Comparison of ENCODE assay signal across 1 cellular context in genomic region chr14:22560638-22561365, GRCh38.
TF ChIP-seq lines count a peak whose summit lies in the region.

No MANE protein-coding gene starts in this region.

TF ChIP-seq in HepG2, 621 proteins besides CTCF, POLR2A, EP300 and RAD21 (continued from another document and continues in another):
- no peak for TF ChIP-seq ZNF687 (CRISPR knock-in tag; IDR thresholded peaks at IDR 0.05)
- TF ChIP-seq ZNF441 (CRISPR knock-in tag; IDR thresholded peaks at IDR 0.05; ENCODE audit: borderline replicate concordance) = peak; percentile 77; the same call in 1 of the 2 replicates
- peak; percentile 78; the same call in 1 of the 2 replicates for TF ChIP-seq ZNF792 (CRISPR knock-in tag; IDR thresholded peaks at IDR 0.05)
- peak; percentile 46; the same call in 1 of the 2 replicates for TF ChIP-seq ZNF574 (CRISPR knock-in tag; IDR thresholded peaks at IDR 0.05)
- peak; percentile 86 for TF ChIP-seq RARA (CRISPR knock-in tag; IDR thresholded peaks at IDR 0.05)
- TF ChIP-seq HDAC1 (CRISPR knock-in tag; IDR thresholded peaks at IDR 0.05) = peak; percentile 88
- TF ChIP-seq ETV5 (CRISPR knock-in tag; IDR thresholded peaks at IDR 0.05; ENCODE audit: borderline replicate concordance) = peak; percentile 78; the same call in 1 of the 2 replicates
- no peak for TF ChIP-seq ZIK1 (CRISPR knock-in tag; IDR thresholded peaks at IDR 0.05; ENCODE audit: borderline replicate concordance, low read depth)
- TF ChIP-seq ELK4 (CRISPR knock-in tag; IDR thresholded peaks at IDR 0.05; ENCODE audit: borderline replicate concordance) = no peak
- TF ChIP-seq BCL3 (CRISPR knock-in tag; IDR thresholded peaks at IDR 0.05) = no peak; the same call in 1 of the 2 replicates
- TF ChIP-seq FIP1L1 (IDR thresholded peaks at IDR 0.05; ENCODE audit: borderline replicate concordance, insufficient read depth, low read depth, low read length) = no peak
- TF ChIP-seq ZBTB46 (CRISPR knock-in tag; IDR thresholded peaks at IDR 0.05; ENCODE audit: borderline replicate concordance) = no peak
- TF ChIP-seq ZNF790 (CRISPR knock-in tag; IDR thresholded peaks at IDR 0.05; ENCODE audit: borderline replicate concordance) = no peak
- TF ChIP-seq ZNF670 (CRISPR knock-in tag; IDR thresholded peaks at IDR 0.05; ENCODE audit: borderline replicate concordance) = no peak
- TF ChIP-seq RNF2 (conservative IDR thresholded peaks at IDR 0.05; ENCODE audit: low read depth) = no peak
- TF ChIP-seq SOX13 (IDR thresholded peaks at IDR 0.05) = peak; percentile 72
- TF ChIP-seq SOX13 (CRISPR knock-in tag; conservative IDR thresholded peaks at IDR 0.05 in 1 of 2, IDR thresholded peaks at IDR 0.05 in 1 of 2) = peak in 1 of 2 experiments; percentile 87; a peak in 2 of 4 replicates
- no peak for TF ChIP-seq ATF4 (CRISPR knock-in tag; IDR thresholded peaks at IDR 0.05)
- no peak for TF ChIP-seq HNRNPLL (IDR thresholded peaks at IDR 0.05; ENCODE audit: low read depth, low read length, poor library complexity, severe bottlenecking)
- no peak; the same call in 1 of the 2 replicates for TF ChIP-seq ATF1 (CRISPR knock-in tag; IDR thresholded peaks at IDR 0.05)
- TF ChIP-seq PAWR (CRISPR knock-in tag; IDR thresholded peaks at IDR 0.05; ENCODE audit: borderline replicate concordance) = no peak
- peak; percentile 73; the same call in 1 of the 2 replicates for TF ChIP-seq SNAPC2 (CRISPR knock-in tag; IDR thresholded peaks at IDR 0.05)
- no peak; the same call in 1 of the 2 replicates for TF ChIP-seq ZNF746 (CRISPR knock-in tag; IDR thresholded peaks at IDR 0.05)
- TF ChIP-seq SKI (IDR thresholded peaks at IDR 0.05; ENCODE audit: partially characterized antibody) = no peak
- TF ChIP-seq SP1 (IDR thresholded peaks at IDR 0.05) = no peak
- TF ChIP-seq SP1 (CRISPR knock-in tag; IDR thresholded peaks at IDR 0.05) = no peak
- no peak for TF ChIP-seq DNMT3B (CRISPR knock-in tag; conservative IDR thresholded peaks at IDR 0.05)
- no peak for TF ChIP-seq NR3C1 (CRISPR knock-in tag; IDR thresholded peaks at IDR 0.05)
- TF ChIP-seq MXD4 (CRISPR knock-in tag; IDR thresholded peaks at IDR 0.05) = peak; percentile 89
- TF ChIP-seq CREB1 (IDR thresholded peaks at IDR 0.05) = no peak
- TF ChIP-seq CREB1 (CRISPR knock-in tag; IDR thresholded peaks at IDR 0.05) = no peak; the same call in 1 of the 2 replicates
- TF ChIP-seq ZBTB38 (CRISPR knock-in tag; IDR thresholded peaks at IDR 0.05) = peak; percentile 71
- peak; percentile 73; the same call in 1 of the 2 replicates for TF ChIP-seq IRX3 (CRISPR knock-in tag; IDR thresholded peaks at IDR 0.05; ENCODE audit: borderline replicate concordance, low read depth)
- TF ChIP-seq ZNF350 (CRISPR knock-in tag; IDR thresholded peaks at IDR 0.05; ENCODE audit: borderline replicate concordance, low read depth) = peak; percentile 36; the same call in 1 of the 2 replicates
- TF ChIP-seq SMARCE1 (IDR thresholded peaks at IDR 0.05; ENCODE audit: borderline replicate concordance) = no peak
- no peak for TF ChIP-seq SNRNP70 (IDR thresholded peaks at IDR 0.05; ENCODE audit: low read depth, low read length)
- no peak for TF ChIP-seq ZFP91 (CRISPR knock-in tag; IDR thresholded peaks at IDR 0.05; ENCODE audit: borderline replicate concordance)
- TF ChIP-seq GTF3A (CRISPR knock-in tag; conservative IDR thresholded peaks at IDR 0.05) = 0 out of 2 replicates have a peak, but pooled peaks have one; percentile 13
- TF ChIP-seq RBM39 (IDR thresholded peaks at IDR 0.05; ENCODE audit: low read depth, low read length, poor library complexity, severe bottlenecking) = no peak
- TF ChIP-seq ZNF740 (CRISPR knock-in tag; IDR thresholded peaks at IDR 0.05) = no peak
- no peak for TF ChIP-seq E2F2 (CRISPR knock-in tag; IDR thresholded peaks at IDR 0.05; ENCODE audit: borderline replicate concordance)
- no peak for TF ChIP-seq ZNF30 (CRISPR knock-in tag; IDR thresholded peaks at IDR 0.05)
- TF ChIP-seq FOXA1 (IDR thresholded peaks at IDR 0.05) = no peak
- peak; percentile 87 for TF ChIP-seq FOXA1 (CRISPR knock-in tag; IDR thresholded peaks at IDR 0.05)
- peak; percentile 97 for TF ChIP-seq TCF7 (IDR thresholded peaks at IDR 0.05; ENCODE audit: low read depth)
- peak; percentile 64; the same call in 1 of the 2 replicates for TF ChIP-seq ZNF547 (CRISPR knock-in tag; IDR thresholded peaks at IDR 0.05)
- peak; percentile 78; the same call in 1 of the 2 replicates for TF ChIP-seq SNAPC5 (CRISPR knock-in tag; IDR thresholded peaks at IDR 0.05; ENCODE audit: borderline replicate concordance)
- no peak for TF ChIP-seq HES4 (CRISPR knock-in tag; IDR thresholded peaks at IDR 0.05; ENCODE audit: borderline replicate concordance)
- no peak for TF ChIP-seq TRAFD1 (CRISPR knock-in tag; IDR thresholded peaks at IDR 0.05; ENCODE audit: borderline replicate concordance)
- peak; percentile 27; the same call in 1 of the 2 replicates for TF ChIP-seq ZMYM4 (CRISPR knock-in tag; IDR thresholded peaks at IDR 0.05)
- TF ChIP-seq BORCS8-MEF2B (CRISPR knock-in tag; IDR thresholded peaks at IDR 0.05) = no peak; the same call in 1 of the 2 replicates
- no peak for TF ChIP-seq PLRG1 (conservative IDR thresholded peaks at IDR 0.05)
